ENCODE assay signal across 23 cellular contexts in genomic region chr5:32753051-32753450, GRCh38. TPM values are rescaled to one million over a fixed set of nuclear protein-coding genes. Genes with fewer than 3 reads are reported as not detected.
DNase-seq lines count a peak whose midpoint lies in the region; TF ChIP-seq lines count a peak whose summit lies in the region.
"Had no signal": no experiment of that assay in that cellular context is flagged by ENCODE, and none has a peak within 500 bp of the region (broad histone marks: within the 10 kb centered on the region; RNA-seq: fewer than 3 reads in every experiment).

No MANE protein-coding gene starts in this region.

- H3K4me1 ChIP-seq in skeletal muscle satellite cell (ENCODE audit: control insufficient read depth, insufficient read depth, low read length): peaks cover 24% of the 10 kb centered on the region
- H3K4me1 ChIP-seq: vagina had no signal

- H3K9ac ChIP-seq in skeletal muscle satellite cell (ENCODE audit: low read depth, low read length): peak overlapping the region; percentile 73

- DNase-seq in EH (ENCODE audit: low read depth) (peak; percentile 82), M059J (ENCODE audit: low read depth) (peak; percentile 10), fibroblast of gingiva (ENCODE audit: low read depth) (peak; percentile 79), brain microvascular endothelial cell (no peak)
- no peak for DNase-seq in activated CD4-positive, CD25-positive, alpha-beta regulatory T cell (lab: John Stamatoyannopoulos, UW)
- no peak for DNase-seq in T-helper 2 cell treated with Interferon-gamma antibody and Interleukin-4, amounts not matched to agents 5 μg/mL and 100 μg/mL, for 36 hours (ENCODE audit: low spot score)
- DNase-seq: activated CD4-positive, alpha-beta memory T cell treated with anti-CD3 and anti-CD28 coated beads, Interleukin-2, amount 10 ng/mL, durations not matched to agents 7 days and 5 days; activated gamma-delta T cell; adrenal gland; C1 segment of cervical spinal cord; central memory CD4-positive, alpha-beta T cell; GOT3; NCI-H1436; NCI-H526; RPMI8226; small intestine; stimulated activated CD4-positive, alpha-beta T cell treated with anti-CD3 and anti-CD28 coated beads, Interleukin-2, amount 100 ng/mL, for 24 hours; T-helper 9 cell had no signal

- H3K27me3 ChIP-seq in skeletal muscle satellite cell (ENCODE audit: control insufficient read depth, insufficient read depth, low read length): no peaks in the 10 kb centered on the region
- H3K27me3 ChIP-seq in brain microvascular endothelial cell (replicated peaks): no peaks in the 10 kb centered on the region
- H3K27me3 ChIP-seq: adrenal gland, vagina had no signal

- peak overlapping the region; percentile 36 for H3K4me2 ChIP-seq in skeletal muscle satellite cell (ENCODE audit: low read length)

- no peaks in the 10 kb centered on the region for H3K36me3 Mint-ChIP-seq in T-helper 2 cell treated with Interferon-gamma antibody and Interleukin-4, amounts not matched to agents 5 μg/mL and 100 μg/mL, for 36 hours (ENCODE audit: low read depth)
- H3K36me3 Mint-ChIP-seq: stimulated activated effector memory CD8-positive, alpha-beta T cell treated with anti-CD3 and anti-CD28 coated beads, Interleukin-12 subunit alpha, Interleukin-12 subunit beta, amount 100 ng/mL, for 72 hours had no signal

- H3K27ac Mint-ChIP-seq in T-helper 2 cell treated with Interferon-gamma antibody and Interleukin-4, amounts not matched to agents 5 μg/mL and 100 μg/mL, for 36 hours: no peak overlapping the region
- H3K27ac Mint-ChIP-seq: activated CD4-positive, alpha-beta memory T cell treated with anti-CD3 and anti-CD28 coated beads, Interleukin-2, amount 10 ng/mL, durations not matched to agents 7 days and 5 days; stimulated activated effector memory CD8-positive, alpha-beta T cell treated with anti-CD3 and anti-CD28 coated beads, Interleukin-12 subunit alpha, Interleukin-12 subunit beta, amount 100 ng/mL, for 72 hours; WTC11 had no signal

- in situ Hi-C loops in brain microvascular endothelial cell (cut with HindIII; ENCODE audit: low pct_ligation_motif_present, low sequenced_read_pairs): no loop called here

- H3K4me3 Mint-ChIP-seq in T-helper 2 cell treated with Interferon-gamma antibody and Interleukin-4, amounts not matched to agents 5 μg/mL and 100 μg/mL, for 36 hours: no peak overlapping the region
- H3K4me3 Mint-ChIP-seq: activated CD4-positive, alpha-beta memory T cell treated with anti-CD3 and anti-CD28 coated beads, Interleukin-2, amount 10 ng/mL, durations not matched to agents 7 days and 5 days; stimulated activated effector memory CD8-positive, alpha-beta T cell treated with anti-CD3 and anti-CD28 coated beads, Interleukin-12 subunit alpha, Interleukin-12 subunit beta, amount 100 ng/mL, for 72 hours; WTC11 had no signal

- no peak overlapping the region for H3K27ac ChIP-seq in brain microvascular endothelial cell
- H3K27ac ChIP-seq: adrenal gland, epithelial cell of prostate, vagina had no signal

- no peaks in the 10 kb centered on the region for H3K9me3 ChIP-seq in skeletal muscle satellite cell (replicated peaks; ENCODE audit: low read length)
- H3K9me3 ChIP-seq: adrenal gland, vagina had no signal

- no peak for TF ChIP-seq CTCF in brain microvascular endothelial cell (IDR thresholded peaks at IDR 0.05; ENCODE audit: low read depth, low read length, missing control alignments)

- H3K9me3 Mint-ChIP-seq in T-helper 2 cell treated with Interferon-gamma antibody and Interleukin-4, amounts not matched to agents 5 μg/mL and 100 μg/mL, for 36 hours: no peaks in the 10 kb centered on the region

- H3K36me3 ChIP-seq in skeletal muscle satellite cell (ENCODE audit: insufficient read depth, low read length) (no peaks in the 10 kb centered on the region), brain microvascular endothelial cell (replicated peaks) (no peaks in the 10 kb centered on the region)
- H3K36me3 ChIP-seq: adrenal gland, vagina had no signal

- H3K27me3 Mint-ChIP-seq in T-helper 2 cell treated with Interferon-gamma antibody and Interleukin-4, amounts not matched to agents 5 μg/mL and 100 μg/mL, for 36 hours (ENCODE audit: low read depth): no peaks in the 10 kb centered on the region
- H3K27me3 Mint-ChIP-seq: activated CD4-positive, alpha-beta memory T cell treated with anti-CD3 and anti-CD28 coated beads, Interleukin-2, amount 10 ng/mL, durations not matched to agents 7 days and 5 days had no signal

- no peak overlapping the region for H3K4me3 ChIP-seq in skeletal muscle satellite cell (ENCODE audit: low read length)
- no peak overlapping the region for H3K4me3 ChIP-seq in brain microvascular endothelial cell (ENCODE audit: low read depth, low read length)
- H3K4me3 ChIP-seq: adrenal gland, vagina had no signal

- H3K4me1 Mint-ChIP-seq in T-helper 2 cell treated with Interferon-gamma antibody and Interleukin-4, amounts not matched to agents 5 μg/mL and 100 μg/mL, for 36 hours (ENCODE audit: low read depth): no peaks in the 10 kb centered on the region
- H3K4me1 Mint-ChIP-seq: activated CD4-positive, alpha-beta memory T cell treated with anti-CD3 and anti-CD28 coated beads, Interleukin-2, amount 10 ng/mL, durations not matched to agents 7 days and 5 days; stimulated activated effector memory CD8-positive, alpha-beta T cell treated with anti-CD3 and anti-CD28 coated beads, Interleukin-12 subunit alpha, Interleukin-12 subunit beta, amount 100 ng/mL, for 72 hours; WTC11 had no signal

RNA-seq across cellular contexts. Expression of gene NPR3, which starts 41.9 kb away (rescaled TPM):
- 0.15 and 0.52 TPM in 2 replicates for total RNA-seq in M059J (2014; rRNA removed; shearing (Covaris generic))
- 44.1 and 50.9 TPM in 2 replicates for total RNA-seq in skeletal muscle satellite cell (2012; rRNA removed)
- total RNA-seq: activated CD4-positive, alpha-beta memory T cell treated with anti-CD3 and anti-CD28 coated beads, Interleukin-2, amount 10 ng/mL, durations not matched to agents 7 days and 5 days had no signal

Comparison
In these comparisons a context has a peak if more than half of its experiments do, and no peak if none do; other contexts are left out.
1. DNase-seq: peak in EH (single experiment), M059J (single experiment) and fibroblast of gingiva (single experiment); none in brain microvascular endothelial cell (single experiment), activated CD4-positive, CD25-positive, alpha-beta regulatory T cell (0 of 4) and T-helper 2 cell treated with Interferon-gamma antibody and Interleukin-4, amounts not matched to agents 5 μg/mL and 100 μg/mL, for 36 hours (single experiment).